8 cellular contexts compared by ENCODE assay signal in genomic region chr12:59595557-59596231, GRCh38. TPM values are rescaled to one million over a fixed set of nuclear protein-coding genes. Genes with fewer than 3 reads are reported as not detected.
A peak's percentile ranks its signal among the peaks of the same experiment; 100 is the strongest.
DNase-seq lines count a peak whose midpoint lies in the region; ATAC-seq, FAIRE-seq and TF ChIP-seq lines count a peak whose summit lies in the region.

A gene with protein sequence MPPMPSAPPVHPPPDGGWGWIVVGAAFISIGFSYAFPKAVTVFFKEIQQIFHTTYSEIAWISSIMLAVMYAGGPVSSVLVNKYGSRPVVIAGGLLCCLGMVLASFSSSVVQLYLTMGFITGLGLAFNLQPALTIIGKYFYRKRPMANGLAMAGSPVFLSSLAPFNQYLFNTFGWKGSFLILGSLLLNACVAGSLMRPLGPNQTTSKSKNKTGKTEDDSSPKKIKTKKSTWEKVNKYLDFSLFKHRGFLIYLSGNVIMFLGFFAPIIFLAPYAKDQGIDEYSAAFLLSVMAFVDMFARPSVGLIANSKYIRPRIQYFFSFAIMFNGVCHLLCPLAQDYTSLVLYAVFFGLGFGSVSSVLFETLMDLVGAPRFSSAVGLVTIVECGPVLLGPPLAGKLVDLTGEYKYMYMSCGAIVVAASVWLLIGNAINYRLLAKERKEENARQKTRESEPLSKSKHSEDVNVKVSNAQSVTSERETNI (plus strand): TSS chr12:59596029. CDS start chr12:59704802, 108,773 bp downstream.

- ATAC-seq in HG02798 (IDR thresholded peaks at IDR 0.05; ENCODE audit: poor library complexity, unreplicated experiment) (peak; percentile 74), upper lobe of right lung (peak; percentile 92)

- no peaks in the 10 kb centered on the region for H3K36me3 Mint-ChIP-seq in progenitor cell of endocrine pancreas (ENCODE audit: insufficient read depth)

- H3K27me3 Mint-ChIP-seq in progenitor cell of endocrine pancreas: peaks cover 18% of the 10 kb centered on the region

- no peak for TF ChIP-seq CTCF in left ventricle myocardium inferior (IDR thresholded peaks at IDR 0.05; ENCODE audit: borderline replicate concordance)
- TF ChIP-seq CTCF in progenitor cell of endocrine pancreas (IDR thresholded peaks at IDR 0.05; ENCODE audit: unreplicated experiment): peak; percentile 17
- TF ChIP-seq CTCF in upper lobe of right lung (IDR thresholded peaks at IDR 0.05): no peak

- peak within 1 kb of the TSS; percentile 97 for H3K27ac Mint-ChIP-seq in progenitor cell of endocrine pancreas

- intact Hi-C loops in T-helper 1 cell treated with Interleukin-12 subunit alpha and Interleukin-12 subunit beta and Interleukin-4 antibody, amounts not matched to agents 30 ng/mL and 1 ng/mL, for 36 hours (cut with micrococcal nuclease): loop anchor here (1.0 to 5.0 kb wide), 5 partner anchors 13 to 1843 kb away; partner anchors contain the start of genes ATP23, CDK4, EEF1AKMT3 and METTL1
- intact Hi-C loops in left ventricle myocardium inferior (cut with micrococcal nuclease) (no loop called here), upper lobe of right lung (cut with DNase I) (no loop called here)

- H3K36me3 ChIP-seq in left ventricle myocardium inferior (no peaks in the 10 kb centered on the region), upper lobe of right lung (no peaks in the 10 kb centered on the region)

- no peaks in the 10 kb centered on the region for H3K9me3 Mint-ChIP-seq in progenitor cell of endocrine pancreas (ENCODE audit: low read depth)

- peaks cover 56% of the 10 kb centered on the region for H3K4me1 ChIP-seq in left ventricle myocardium inferior
- peaks cover 19% of the 10 kb centered on the region for H3K4me1 ChIP-seq in upper lobe of right lung

- H3K4me1 Mint-ChIP-seq in progenitor cell of endocrine pancreas (ENCODE audit: low read depth): peaks cover 12% of the 10 kb centered on the region

- peak within 1 kb of the TSS; percentile 88 for H3K4me3 Mint-ChIP-seq in progenitor cell of endocrine pancreas (ENCODE audit: low read depth)

- peak; percentile 87 for FAIRE-seq in GM12892 (lab: Jason Lieb, UNC)

- no peak for TF ChIP-seq POLR2A in GM12892 (IDR thresholded peaks at IDR 0.05; ENCODE audit: low read depth, low read length)

- H3K9me3 ChIP-seq in left ventricle myocardium inferior (replicated peaks) (no peaks in the 10 kb centered on the region), upper lobe of right lung (no peaks in the 10 kb centered on the region)

- no peaks in the 10 kb centered on the region for H3K27me3 ChIP-seq in left ventricle myocardium inferior (ENCODE audit: low read depth)
- H3K27me3 ChIP-seq in upper lobe of right lung: no peaks in the 10 kb centered on the region

- DNase-seq in GM12892 (ENCODE audit: insufficient read length): peak; percentile 38
- DNase-seq in NCI-H146 (lab: John Stamatoyannopoulos, UW): peak; percentile 96
- peak; percentile 85 for DNase-seq in amniotic epithelial cell (ENCODE audit: low read depth)
- DNase-seq in left ventricle myocardium inferior: peak; percentile 92
- peak; percentile 62 for DNase-seq in progenitor cell of endocrine pancreas (ENCODE audit: low spot score, unreplicated experiment)
- peak; percentile 94 for DNase-seq in upper lobe of right lung

- peak within 1 kb of the TSS; percentile 79 for H3K4me3 ChIP-seq in left ventricle myocardium inferior
- peak within 1 kb of the TSS; percentile 78 for H3K4me3 ChIP-seq in upper lobe of right lung

- H3K27ac ChIP-seq in left ventricle myocardium inferior (replicated peaks) (peak within 1 kb of the TSS; percentile 97), upper lobe of right lung (peak within 1 kb of the TSS; percentile 96)

RNA-seq across cellular contexts. Expression of the gene that starts here (rescaled TPM):
- polyA plus RNA-seq in GM12892 (2012; ENCODE audit: missing spikeins): 3.8 TPM
- total RNA-seq in T-helper 1 cell treated with Interleukin-12 subunit alpha and Interleukin-12 subunit beta and Interleukin-4 antibody, amounts not matched to agents 30 ng/mL and 1 ng/mL, for 36 hours: 19.8 and 24.7 TPM in 2 replicates
- 134 TPM for total RNA-seq in left ventricle myocardium inferior
- 6.2 and 6.5 TPM in 2 replicates for total RNA-seq in progenitor cell of endocrine pancreas
- 26.0 TPM for total RNA-seq in upper lobe of right lung

Comparison
In these comparisons a context has a peak if more than half of its experiments do, and no peak if none do; other contexts are left out.
1. Peak in every context shown above with its lines: DNase-seq, ATAC-seq, H3K4me3 ChIP-seq and H3K27ac ChIP-seq.
2. DNase-seq: peak in every context shown above with its lines; median percentile 96 in NCI-H146; 94 in upper lobe of right lung; 92 in left ventricle myocardium inferior; 85 in amniotic epithelial cell; 62 in progenitor cell of endocrine pancreas; 38 in GM12892.